Comparison of ENCODE assay signal across 9 cellular contexts in the genomic region with DNA sequence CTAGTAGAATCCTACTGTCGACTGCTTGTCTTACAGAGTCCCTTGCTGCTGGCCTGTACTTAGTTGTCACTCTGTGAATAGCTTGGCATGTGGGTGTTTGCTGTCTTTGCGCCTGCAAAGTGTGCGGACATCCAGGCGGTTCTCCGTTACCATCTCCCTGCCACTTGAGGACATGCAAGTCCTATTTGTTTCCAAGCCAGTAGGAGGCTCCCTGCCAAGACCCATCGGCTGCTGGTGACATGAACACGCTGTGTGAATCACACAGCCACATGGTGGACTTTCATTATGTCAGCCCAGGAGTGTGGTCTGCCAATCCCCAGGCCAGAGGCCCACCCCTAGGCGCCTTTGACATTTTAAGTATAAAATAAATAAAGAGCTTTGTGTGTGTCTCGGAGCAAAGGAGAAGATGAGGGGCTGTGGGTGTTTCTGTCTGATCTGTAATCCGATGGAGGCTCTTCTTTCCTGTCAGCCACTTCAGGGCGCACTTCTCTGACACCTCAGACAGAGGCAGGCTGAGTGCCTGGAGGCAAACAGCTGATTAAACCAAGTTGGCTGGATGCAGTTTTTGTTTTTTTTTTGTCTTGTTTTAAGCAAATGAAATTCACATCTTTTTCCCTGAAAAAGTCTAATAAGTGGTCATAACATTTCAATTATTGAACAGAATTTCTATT. TPM values are rescaled to one million over a fixed set of nuclear protein-coding genes. Genes with fewer than 3 reads are reported as not detected.
DNase-seq lines count a peak whose midpoint lies in the region; ATAC-seq, FAIRE-seq and TF ChIP-seq lines count a peak whose summit lies in the region.
"Had no signal": no experiment of that assay in that cellular context is flagged by ENCODE, and none has a peak within 500 bp of the region (broad histone marks: within the 10 kb centered on the region; RNA-seq: fewer than 3 reads in every experiment).

No MANE protein-coding gene starts in this region.

- no peaks in the 10 kb centered on the region for H3K79me2 ChIP-seq in GM23248 (ENCODE audit: insufficient read depth)
- no peaks in the 10 kb centered on the region for H3K79me2 ChIP-seq in endothelial cell of umbilical vein (ENCODE audit: control insufficient read depth, insufficient read depth, low read length)
- no peaks in the 10 kb centered on the region for H3K79me2 ChIP-seq in neural cell (replicated peaks; ENCODE audit: insufficient read depth, low read length)

- peak overlapping the region; percentile 65 for H3K9ac ChIP-seq in GM23248
- no peak overlapping the region for H3K9ac ChIP-seq in endothelial cell of umbilical vein (replicated peaks; ENCODE audit: extremely low read depth, insufficient read depth, low read length)
- H3K9ac ChIP-seq in neural cell (ENCODE audit: low read length): no peak overlapping the region

- H3K4me3 Mint-ChIP-seq in activated CD8-positive, alpha-beta T cell treated with anti-CD3 and anti-CD28 coated beads, Interleukin-2, amount 10 ng/mL, durations not matched to agents 7 days and 5 days: no peak overlapping the region

- H3K4me1 Mint-ChIP-seq in activated CD8-positive, alpha-beta T cell treated with anti-CD3 and anti-CD28 coated beads, Interleukin-2, amount 10 ng/mL, durations not matched to agents 7 days and 5 days (ENCODE audit: low read depth): no peaks in the 10 kb centered on the region

- H3K9me3 ChIP-seq in GM23248 (ENCODE audit: low read depth) (no peaks in the 10 kb centered on the region), endothelial cell of umbilical vein (replicated peaks; ENCODE audit: control insufficient read depth, insufficient read depth, low read length) (no peaks in the 10 kb centered on the region), neural cell (ENCODE audit: low read length) (no peaks in the 10 kb centered on the region)
- H3K9me3 ChIP-seq: thoracic aorta had no signal

- POLR2A ChIA-PET in endothelial cell of umbilical vein (lab: Charles Lee): no interaction called here
- POLR2A ChIA-PET in activated CD8-positive, alpha-beta T cell treated with anti-CD3 and anti-CD28 coated beads, Interleukin-2, amount 10 ng/mL, durations not matched to agents 7 days and 5 days (lab: Charles Lee): no interaction called here

- no peak for ATAC-seq in activated CD8-positive, alpha-beta T cell treated with anti-CD3 and anti-CD28 coated beads, Interleukin-2, amount 10 ng/mL, durations not matched to agents 7 days and 5 days
- ATAC-seq in GM19455 (IDR thresholded peaks at IDR 0.05; ENCODE audit: unreplicated experiment) (no peak), GM18511 (IDR thresholded peaks at IDR 0.05; ENCODE audit: unreplicated experiment) (no peak)

- BruUV-seq in endothelial cell of umbilical vein (replicated peaks; lab: Mats Ljungman, UMichigan): no TSS peak

- H4K20me1 ChIP-seq in GM23248 (ENCODE audit: insufficient read depth): no peaks in the 10 kb centered on the region
- no peaks in the 10 kb centered on the region for H4K20me1 ChIP-seq in endothelial cell of umbilical vein (replicated peaks; ENCODE audit: control insufficient read depth, extremely low read depth, insufficient read depth, low read length)
- no peaks in the 10 kb centered on the region for H4K20me1 ChIP-seq in neural cell (ENCODE audit: insufficient read depth)

- in situ Hi-C loops in GM23248 (cut with MboI): loop anchor here (10.0 kb wide), 1 partner anchor 256 kb away; no protein-coding TSS in a partner anchor

- no peaks in the 10 kb centered on the region for H3K9me1 ChIP-seq in endothelial cell of umbilical vein (replicated peaks; ENCODE audit: control insufficient read depth, extremely low read depth, insufficient read depth, low read length)

- peak overlapping the region; percentile 65 for H3K4me3 ChIP-seq in GM23248
- H3K4me3 ChIP-seq in endothelial cell of umbilical vein (replicated peaks in 1 of 3; ENCODE audit: insufficient read depth in 1 of 3, low read depth in 1 of 3, low read length in 3 of 3): no peak overlapping the region
- no peak overlapping the region for H3K4me3 ChIP-seq in neural cell (ENCODE audit: low read length)
- H3K4me3 ChIP-seq: thoracic aorta had no signal

- H3K27ac Mint-ChIP-seq in activated CD8-positive, alpha-beta T cell treated with anti-CD3 and anti-CD28 coated beads, Interleukin-2, amount 10 ng/mL, durations not matched to agents 7 days and 5 days: no peak overlapping the region

- H3K9me3 Mint-ChIP-seq in activated CD8-positive, alpha-beta T cell treated with anti-CD3 and anti-CD28 coated beads, Interleukin-2, amount 10 ng/mL, durations not matched to agents 7 days and 5 days (ENCODE audit: insufficient read depth): no peaks in the 10 kb centered on the region

- no peaks in the 10 kb centered on the region for H3K27me3 ChIP-seq in GM23248 (replicated peaks; ENCODE audit: insufficient read depth)
- H3K27me3 ChIP-seq in endothelial cell of umbilical vein (ENCODE audit: control insufficient read depth in 2 of 2, insufficient read depth in 2 of 2, low read length in 2 of 2): no peaks in the 10 kb centered on the region
- no peaks in the 10 kb centered on the region for H3K27me3 ChIP-seq in neural cell (ENCODE audit: insufficient read depth, low read depth, low read length)

- WGBS in GM23248 (ENCODE audit: low coverage in 1 of 2, low lambda C conversion rate in 2 of 2, missing lambda C conversion rate in 2 of 2), 2 experiments: 3 to 9% methylated on average over 11 of the region's 11 CpGs

- TF ChIP-seq CTCF in endothelial cell of umbilical vein (IDR thresholded peaks at IDR 0.05; ENCODE audit: extremely low read depth in 1 of 2, insufficient read depth in 1 of 2, low read depth in 1 of 2, low read length in 2 of 2) (no peak), neural cell (IDR thresholded peaks at IDR 0.05; ENCODE audit: poor library complexity, severe bottlenecking) (peak; percentile 42)

- no peaks in the 10 kb centered on the region for H3K27me3 Mint-ChIP-seq in activated CD8-positive, alpha-beta T cell treated with anti-CD3 and anti-CD28 coated beads, Interleukin-2, amount 10 ng/mL, durations not matched to agents 7 days and 5 days (ENCODE audit: low read depth)

- TF ChIP-seq POLR2A in endothelial cell of umbilical vein (IDR thresholded peaks at IDR 0.05; ENCODE audit: low read depth, low read length): no peak

- DNase-seq in GM23248: peak; percentile 87
- peak; percentile 84 for DNase-seq in NCI-H510A treated with DMSO at 0.1 percent for 48 hours (lab: John Stamatoyannopoulos, UW)
- DNase-seq in endothelial cell of umbilical vein (ENCODE audit: low read depth, low spot score): peak; percentile 12
- no peak for DNase-seq in activated CD8-positive, alpha-beta T cell treated with anti-CD3 and anti-CD28 coated beads, Interleukin-2, amount 10 ng/mL, durations not matched to agents 7 days and 5 days
- no peak for DNase-seq in activated CD4-positive, alpha-beta T cell treated with anti-CD3 and anti-CD28 coated beads, Interleukin-2, amount 50 U/mL, for 48 hours

- intact Hi-C loops in endothelial cell of umbilical vein (cut with micrococcal nuclease): no loop called here

- dilution Hi-C loops in endothelial cell of umbilical vein (cut with MboI; ENCODE audit: extremely low pct_ligation_motif_present, low sequenced_read_pairs): no loop called here

- H3F3A ChIP-seq in GM23248 (ENCODE audit: insufficient read depth) (peaks cover 5% of the 10 kb centered on the region; the same call in 1 of the 2 replicates), neural cell (ENCODE audit: insufficient read depth, low read length, poor library complexity, severe bottlenecking) (no peaks in the 10 kb centered on the region)

- H3K4me1 ChIP-seq in GM23248 (ENCODE audit: insufficient read depth) (no peaks in the 10 kb centered on the region), endothelial cell of umbilical vein (ENCODE audit: control insufficient read depth, extremely low read depth, insufficient read depth, low read length) (no peaks in the 10 kb centered on the region)

- H3K36me3 Mint-ChIP-seq in activated CD8-positive, alpha-beta T cell treated with anti-CD3 and anti-CD28 coated beads, Interleukin-2, amount 10 ng/mL, durations not matched to agents 7 days and 5 days (ENCODE audit: low read depth): no peaks in the 10 kb centered on the region

- peak overlapping the region; percentile 40 for H3K27ac ChIP-seq in GM23248
- no peak overlapping the region for H3K27ac ChIP-seq in endothelial cell of umbilical vein (ENCODE audit: insufficient read depth, low read depth, low read length)
- H3K27ac ChIP-seq in neural cell (ENCODE audit: low read length): no peak overlapping the region
- H3K27ac ChIP-seq: thoracic aorta had no signal

- no peak for TF ChIP-seq RAD21 in neural cell (conservative IDR thresholded peaks at IDR 0.05)

- H2AFZ ChIP-seq in GM23248: peak overlapping the region; percentile 75
- no peak overlapping the region for H2AFZ ChIP-seq in endothelial cell of umbilical vein (ENCODE audit: low read depth, low read length)
- H2AFZ ChIP-seq in neural cell (ENCODE audit: low read depth, low read length): no peak overlapping the region

- H3K9me2 ChIP-seq in GM23248 (ENCODE audit: insufficient read depth) (no peaks in the 10 kb centered on the region), neural cell (ENCODE audit: insufficient read depth, low read length) (no peaks in the 10 kb centered on the region)

- H3K4me2 ChIP-seq in GM23248 (ENCODE audit: unreplicated experiment) (peak overlapping the region; percentile 79), endothelial cell of umbilical vein (ENCODE audit: insufficient read depth, low read length) (no peak overlapping the region), neural cell (ENCODE audit: low read length) (no peak overlapping the region)

- CTCF ChIA-PET in endothelial cell of umbilical vein (lab: Charles Lee): no interaction called here
- CTCF ChIA-PET in activated CD8-positive, alpha-beta T cell treated with anti-CD3 and anti-CD28 coated beads, Interleukin-2, amount 10 ng/mL, durations not matched to agents 7 days and 5 days (lab: Charles Lee): interaction anchor here (0.7 to 1.2 kb wide), 2 partner anchors 21 to 114 kb away, joined by 3 read pairs; no protein-coding TSS in a partner anchor

- no peak for TF ChIP-seq EP300 in neural cell (conservative IDR thresholded peaks at IDR 0.05; ENCODE audit: poor library complexity, severe bottlenecking)

- no peaks in the 10 kb centered on the region for H3K36me3 ChIP-seq in GM23248 (ENCODE audit: low read depth)
- H3K36me3 ChIP-seq in endothelial cell of umbilical vein (ENCODE audit: control insufficient read depth in 2 of 2, extremely low read depth in 1 of 2, insufficient read depth in 2 of 2, low read length in 2 of 2): no peaks in the 10 kb centered on the region
- H3K36me3 ChIP-seq in neural cell (ENCODE audit: insufficient read depth, low read length): no peaks in the 10 kb centered on the region
- H3K36me3 ChIP-seq: thoracic aorta had no signal

- no peak for FAIRE-seq in endothelial cell of umbilical vein (lab: Jason Lieb, UNC)

RNA-seq across cellular contexts. Expression of a gene that starts 51.5 kb away (rescaled TPM):
- total RNA-seq in GM23248 (2014; rRNA removed; shearing (Covaris generic)): 7.9 and 8.6 TPM in 2 replicates
- polyA plus RNA-seq in GM23248 (2016; fragmentation: Nextera tagmentation; extraction: Ambion mirVana) (7.3 and 7.7 TPM in 2 replicates), endothelial cell of umbilical vein (1.4 and 1.5 TPM in 2 replicates), neural cell (0.10 TPM in 1 of 2 replicates, not detected in the other)
- 3.3 and 5.5 TPM in 2 replicates for total RNA-seq in endothelial cell of umbilical vein
- polyA plus RNA-seq in endothelial cell of umbilical vein (2011; cell fraction: cytosol; rRNA removed): 1.3 and 1.5 TPM in 2 replicates
- 6.8 and 9.0 TPM in 2 replicates for polyA plus RNA-seq in endothelial cell of umbilical vein (2011; cell fraction: nucleus; rRNA removed)
- 3.0 and 4.4 TPM in 2 replicates for polyA plus RNA-seq in endothelial cell of umbilical vein (2012)
- polyA minus RNA-seq in endothelial cell of umbilical vein (4.4 and 8.8 TPM in 2 replicates), neural cell (0.12 and 0.73 TPM in 2 replicates)
- polyA minus RNA-seq in endothelial cell of umbilical vein (2011; cell fraction: cytosol; rRNA and poly(A)+ RNA removed): 3.0 TPM
- 16.5 and 20.4 TPM in 2 replicates for polyA minus RNA-seq in endothelial cell of umbilical vein (2011; cell fraction: nucleus; rRNA and poly(A)+ RNA removed)
- 10 to 100 TPM; 11.8 to 14.1 TPM for total RNA-seq in activated CD8-positive, alpha-beta T cell treated with anti-CD3 and anti-CD28 coated beads, Interleukin-2, amount 10 ng/mL, durations not matched to agents 7 days and 5 days

Comparison
In these comparisons a context has a peak if more than half of its experiments do, and no peak if none do; other contexts are left out.
1. DNase-seq: peak in GM23248 (single experiment), NCI-H510A treated with DMSO at 0.1 percent for 48 hours (single experiment) and endothelial cell of umbilical vein (single experiment); none in activated CD8-positive, alpha-beta T cell treated with anti-CD3 and anti-CD28 coated beads, Interleukin-2, amount 10 ng/mL, durations not matched to agents 7 days and 5 days (single experiment) and activated CD4-positive, alpha-beta T cell treated with anti-CD3 and anti-CD28 coated beads, Interleukin-2, amount 50 U/mL, for 48 hours (0 of 2).